In the genomic region with DNA sequence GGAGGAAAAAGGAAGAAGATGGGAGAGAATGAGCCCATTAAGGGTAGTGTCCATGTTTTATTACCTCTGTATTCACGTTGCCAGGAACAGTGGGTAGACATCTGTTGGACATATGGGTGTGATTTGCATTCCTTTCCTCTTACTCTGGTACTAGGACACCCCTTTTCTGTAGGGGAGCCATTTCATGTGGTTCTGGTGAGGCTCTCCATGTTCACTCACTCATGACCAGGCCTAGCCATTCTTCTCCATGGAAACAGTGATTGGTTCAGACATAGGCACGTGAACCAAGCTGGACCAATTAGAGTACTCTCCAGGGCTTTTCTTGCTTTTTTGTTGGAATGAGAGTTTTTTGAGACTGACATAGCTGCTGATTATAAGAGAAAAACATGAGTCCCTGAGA, we compare ENCODE assay signal across 1 cellular context.
TF ChIP-seq lines count a peak whose summit lies in the region.

No MANE protein-coding gene starts in this region.

TF ChIP-seq in GM23338, 12 proteins besides CTCF, POLR2A, EP300 and RAD21 (continued from another document):
- TF ChIP-seq ZNF462 (CRISPR knock-in tag; IDR thresholded peaks at IDR 0.05): no peak
- TF ChIP-seq POLR2AphosphoS5 (IDR thresholded peaks at IDR 0.05; ENCODE audit: low read depth): no peak
- TF ChIP-seq NANOG (IDR thresholded peaks at IDR 0.05; ENCODE audit: borderline replicate concordance): no peak
- TF ChIP-seq ZNF331 (CRISPR knock-in tag; IDR thresholded peaks at IDR 0.05; ENCODE audit: low read depth): no peak
- TF ChIP-seq, protein P1, sequence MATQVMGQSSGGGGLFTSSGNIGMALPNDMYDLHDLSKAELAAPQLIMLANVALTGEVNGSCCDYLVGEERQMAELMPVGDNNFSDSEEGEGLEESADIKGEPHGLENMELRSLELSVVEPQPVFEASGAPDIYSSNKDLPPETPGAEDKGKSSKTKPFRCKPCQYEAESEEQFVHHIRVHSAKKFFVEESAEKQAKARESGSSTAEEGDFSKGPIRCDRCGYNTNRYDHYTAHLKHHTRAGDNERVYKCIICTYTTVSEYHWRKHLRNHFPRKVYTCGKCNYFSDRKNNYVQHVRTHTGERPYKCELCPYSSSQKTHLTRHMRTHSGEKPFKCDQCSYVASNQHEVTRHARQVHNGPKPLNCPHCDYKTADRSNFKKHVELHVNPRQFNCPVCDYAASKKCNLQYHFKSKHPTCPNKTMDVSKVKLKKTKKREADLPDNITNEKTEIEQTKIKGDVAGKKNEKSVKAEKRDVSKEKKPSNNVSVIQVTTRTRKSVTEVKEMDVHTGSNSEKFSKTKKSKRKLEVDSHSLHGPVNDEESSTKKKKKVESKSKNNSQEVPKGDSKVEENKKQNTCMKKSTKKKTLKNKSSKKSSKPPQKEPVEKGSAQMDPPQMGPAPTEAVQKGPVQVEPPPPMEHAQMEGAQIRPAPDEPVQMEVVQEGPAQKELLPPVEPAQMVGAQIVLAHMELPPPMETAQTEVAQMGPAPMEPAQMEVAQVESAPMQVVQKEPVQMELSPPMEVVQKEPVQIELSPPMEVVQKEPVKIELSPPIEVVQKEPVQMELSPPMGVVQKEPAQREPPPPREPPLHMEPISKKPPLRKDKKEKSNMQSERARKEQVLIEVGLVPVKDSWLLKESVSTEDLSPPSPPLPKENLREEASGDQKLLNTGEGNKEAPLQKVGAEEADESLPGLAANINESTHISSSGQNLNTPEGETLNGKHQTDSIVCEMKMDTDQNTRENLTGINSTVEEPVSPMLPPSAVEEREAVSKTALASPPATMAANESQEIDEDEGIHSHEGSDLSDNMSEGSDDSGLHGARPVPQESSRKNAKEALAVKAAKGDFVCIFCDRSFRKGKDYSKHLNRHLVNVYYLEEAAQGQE (IDR thresholded peaks at IDR 0.05; ENCODE audit: unreplicated experiment): no peak
- no peak for TF ChIP-seq JUNB (IDR thresholded peaks at IDR 0.05; ENCODE audit: unreplicated experiment)
- TF ChIP-seq ZNF114 (CRISPR knock-in tag; IDR thresholded peaks at IDR 0.05): no peak
- no peak for TF ChIP-seq STAT1 (IDR thresholded peaks at IDR 0.05; ENCODE audit: unreplicated experiment)
- TF ChIP-seq CREB1 (CRISPR knock-in tag; IDR thresholded peaks at IDR 0.05; ENCODE audit: low read depth): no peak
- TF ChIP-seq, protein P2, sequence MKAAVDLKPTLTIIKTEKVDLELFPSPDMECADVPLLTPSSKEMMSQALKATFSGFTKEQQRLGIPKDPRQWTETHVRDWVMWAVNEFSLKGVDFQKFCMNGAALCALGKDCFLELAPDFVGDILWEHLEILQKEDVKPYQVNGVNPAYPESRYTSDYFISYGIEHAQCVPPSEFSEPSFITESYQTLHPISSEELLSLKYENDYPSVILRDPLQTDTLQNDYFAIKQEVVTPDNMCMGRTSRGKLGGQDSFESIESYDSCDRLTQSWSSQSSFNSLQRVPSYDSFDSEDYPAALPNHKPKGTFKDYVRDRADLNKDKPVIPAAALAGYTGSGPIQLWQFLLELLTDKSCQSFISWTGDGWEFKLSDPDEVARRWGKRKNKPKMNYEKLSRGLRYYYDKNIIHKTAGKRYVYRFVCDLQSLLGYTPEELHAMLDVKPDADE (IDR thresholded peaks at IDR 0.05): no peak
